In genomic region chr19:4867534-4868285, GRCh38 we compare ENCODE assay signal across 8 cellular contexts. TPM values are rescaled to one million over a fixed set of nuclear protein-coding genes. Genes with fewer than 3 reads are reported as not detected.
DNase-seq lines count a peak whose midpoint lies in the region; ATAC-seq, FAIRE-seq and TF ChIP-seq lines count a peak whose summit lies in the region.

TSS of gene PLIN3 (minus strand) at chr19:4867667. CDS start at chr19:4861394, 6,273 bp downstream.

- peaks cover 0 to 2% (median 0%) of the 10 kb centered on the region in 4 donors for H3K36me3 ChIP-seq in esophagus muscularis mucosa

- intact Hi-C loops in esophagus muscularis mucosa (cut with DNase I), result loop anchor here (10.0 kb wide), 1 partner anchor 133 kb away; no protein-coding TSS in a partner anchor

- peak within 1 kb of the TSS; percentile 70 to 96 (median 74) for H3K4me3 ChIP-seq in esophagus muscularis mucosa

- peak within 1 kb of the TSS; percentile 78 to 90 (median 84) for H3K27ac ChIP-seq in esophagus muscularis mucosa (replicated peaks in 1 of 4)

- no peak for TF ChIP-seq POLR2A in esophagus muscularis mucosa (IDR thresholded peaks at IDR 0.05; ENCODE audit: low read depth)

- FAIRE-seq in RCC 7860 (lab: Jason Lieb, UNC), result peak; percentile 32

- WGBS in esophagus muscularis mucosa, result 15% methylated on average over 20 of the region's 46 CpGs

- peaks cover 7 to 39% (median 20%) of the 10 kb centered on the region in 4 donors for H3K4me1 ChIP-seq in esophagus muscularis mucosa

- no peak for TF ChIP-seq CTCF in esophagus muscularis mucosa (IDR thresholded peaks at IDR 0.05)

- peak; percentile 68 for ATAC-seq in GM18909 (IDR thresholded peaks at IDR 0.05; ENCODE audit: poor library complexity, unreplicated experiment)
- peak; percentile 76 for ATAC-seq in HG03432 (IDR thresholded peaks at IDR 0.05; ENCODE audit: unreplicated experiment)

- peak; percentile 79 to 82 for DNase-seq in AML-193 (lab: John Stamatoyannopoulos, UW)
- peak; percentile 87 for DNase-seq in RCC 7860 (ENCODE audit: low spot score)
- DNase-seq in activated T-cell treated with anti-CD3 and anti-CD28 coated beads, Interleukin-2, amount 50 U/mL, for 48 hours, result peak; percentile 98
- DNase-seq in esophagus muscularis mucosa (ENCODE audit: extremely low spot score), result peak; percentile 100
- DNase-seq in myocyte (ENCODE audit: low read depth), result peak; percentile 95
- peak; percentile 92 for DNase-seq in stimulated activated CD8-positive, alpha-beta memory T cell treated with anti-CD3 and anti-CD28 coated beads, Interleukin-7, amount 100 ng/mL, for 24 hours (ENCODE audit: low read depth)

- H3K9me3 ChIP-seq in esophagus muscularis mucosa, result no peaks in the 10 kb centered on the region

- no peak for TF ChIP-seq EP300 in esophagus muscularis mucosa (IDR thresholded peaks at IDR 0.05)

- no peaks in the 10 kb centered on the region for H3K27me3 ChIP-seq in esophagus muscularis mucosa

RNA-seq across cellular contexts. Expression of gene PLIN3, which starts in this region (rescaled TPM):
- total RNA-seq in esophagus muscularis mucosa (10 to 100 TPM; 15.4 to 69.0 (median 51.1) TPM), myocyte (439 and 463 TPM in 2 replicates)
- polyA plus RNA-seq in myocyte (2012), result 314 TPM

Comparison
In these comparisons a context has a peak if more than half of its experiments do, and no peak if none do; other contexts are left out.
1. Peak in every context shown above with its lines: DNase-seq, ATAC-seq, H3K4me3 ChIP-seq and H3K27ac ChIP-seq.